In the genomic region with DNA sequence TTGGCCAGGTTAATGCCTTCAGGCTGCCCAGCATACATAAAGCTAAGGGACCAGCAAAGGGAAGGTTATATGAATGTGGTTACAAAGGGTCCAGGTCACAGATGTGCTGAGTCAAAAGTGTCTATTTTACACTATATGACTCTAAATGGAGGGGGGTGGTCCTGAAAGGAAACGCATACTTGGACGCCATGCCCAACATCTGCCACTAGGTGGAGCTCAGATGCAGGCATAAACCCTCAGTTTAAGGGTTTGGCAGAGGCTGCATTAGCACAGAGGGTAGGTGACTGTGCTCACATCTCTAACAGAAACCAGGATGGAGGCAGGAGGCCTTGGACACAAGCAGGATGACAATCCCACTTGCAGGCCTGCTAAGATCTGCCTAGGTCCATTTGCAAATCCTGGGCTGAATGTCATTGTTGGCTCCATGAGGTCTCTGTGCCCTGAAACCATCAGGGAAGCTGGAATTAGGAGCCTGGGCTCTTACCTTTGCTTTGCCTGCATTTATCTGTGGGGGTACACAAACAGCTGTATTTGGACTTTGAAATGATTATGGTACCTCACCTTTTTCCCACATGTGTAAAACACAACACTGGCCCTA, we compare ENCODE assay signal across 8 cellular contexts. TPM values are rescaled to one million over a fixed set of nuclear protein-coding genes. Genes with fewer than 3 reads are reported as not detected.
A peak's percentile ranks its signal among the peaks of the same experiment; 100 is the strongest.
DNase-seq lines count a peak whose midpoint lies in the region; ATAC-seq, FAIRE-seq and TF ChIP-seq lines count a peak whose summit lies in the region.

No MANE protein-coding gene starts in this region.

- H3K27me3 ChIP-seq in HepG2 (ENCODE audit: control insufficient read depth in 1 of 2, insufficient read depth in 2 of 2, low read length in 2 of 2), result peaks cover 2 to 4% of the 10 kb centered on the region in 2 experiments; a peak in 2 of 5 replicates

- no peaks in the 10 kb centered on the region for H3K79me2 ChIP-seq in HepG2 (ENCODE audit: insufficient read depth, low read length)

- H3K4me2 ChIP-seq in HepG2 (ENCODE audit: low read depth, low read length), result no peak overlapping the region

- H3K4me3 ChIP-seq in HepG2 (replicated peaks in 1 of 3; ENCODE audit: insufficient read depth in 1 of 3, low read depth in 2 of 3, low read length in 3 of 3), result no peak overlapping the region

- intact Hi-C loops in HepG2 (cut with micrococcal nuclease; ENCODE audit: unreplicated experiment), result loop anchor here (1.0 to 10.0 kb wide), 5 partner anchors 253 to 1301 kb away; no protein-coding TSS in a partner anchor

- in situ Hi-C loops in HepG2 (cut with HindIII; ENCODE audit: extremely low pct_ligation_motif_present, low pct_unique_long_range_greater_than_20kb), result loop anchor here (10.0 to 25.0 kb wide), 2 partner anchors 632 to 1304 kb away; no protein-coding TSS in a partner anchor

- ATAC-seq in HG02759 (IDR thresholded peaks at IDR 0.05; ENCODE audit: unreplicated experiment) (peak; percentile 79), HepG2 (peak; percentile 81), HG02870 (IDR thresholded peaks at IDR 0.05; ENCODE audit: unreplicated experiment) (no peak)

- H2AFZ ChIP-seq in HepG2 (ENCODE audit: low read length), result no peak overlapping the region

- no peaks in the 10 kb centered on the region for H4K20me1 ChIP-seq in HepG2 (ENCODE audit: insufficient read depth, low read length)

- FAIRE-seq in HepG2 (lab: Jason Lieb, UNC), result peak; percentile 86

- no peak for TF ChIP-seq POLR2A in HepG2 (IDR thresholded peaks at IDR 0.05; ENCODE audit: insufficient read depth in 1 of 2, low read depth in 2 of 2, low read length in 2 of 2)

- no peak overlapping the region for H3K9ac ChIP-seq in HepG2 (ENCODE audit: insufficient read depth, low read depth, low read length)

- no peaks in the 10 kb centered on the region for H3K9me3 ChIP-seq in HepG2 (ENCODE audit: low read length)

- H3K4me1 ChIP-seq in HepG2 (ENCODE audit: insufficient read depth, low read length), result peaks cover 9% of the 10 kb centered on the region; the same call in 1 of the 2 replicates

- peak; percentile 81 for TF ChIP-seq RAD21 in HepG2 (CRISPR knock-in tag; IDR thresholded peaks at IDR 0.05)

- TF ChIP-seq CTCF in HepG2 (CRISPR knock-in tag; IDR thresholded peaks at IDR 0.05), result peak; percentile 95

- no peak for TF ChIP-seq EP300 in HepG2 (IDR thresholded peaks at IDR 0.05; ENCODE audit: low read depth in 2 of 2, low read length in 2 of 2)
- no peak for TF ChIP-seq EP300 in HepG2 (CRISPR knock-in tag; IDR thresholded peaks at IDR 0.05; ENCODE audit: borderline replicate concordance)

- CTCF ChIA-PET in HepG2 (lab: Yijun Ruan, JAX; ENCODE audit: low intra/inter-chr PET ratio, low total read pairs), result interaction anchor here (0.7 to 1.8 kb wide), 4 partner anchors 253 to 1301 kb away, joined by 3 to 16 read pairs (median 4); no protein-coding TSS in a partner anchor

- BruUV-seq in HepG2 (replicated peaks; lab: Mats Ljungman, UMichigan), result no TSS peak

- no peak overlapping the region for H3K27ac ChIP-seq in HepG2 (ENCODE audit: extremely low read length, insufficient read depth, low read length)

- H3K36me3 ChIP-seq in HepG2 (replicated peaks in 1 of 2; ENCODE audit: control insufficient read depth in 1 of 2, insufficient read depth in 2 of 2, low read length in 2 of 2), result no peaks in the 10 kb centered on the region

- 0% methylated on average over 2 of the region's 2 CpGs for WGBS in HepG2 (ENCODE audit: low lambda C conversion rate)

- DNase-seq in GM03348 (ENCODE audit: low spot score) (peak; percentile 81), NCI-H2227 treated with DMSO at 0.1 percent for 48 hours (lab: John Stamatoyannopoulos, UW) (peak; percentile 31), cerebellar cortex (ENCODE audit: low spot score) (peak; percentile 89), HepG2 (ENCODE audit: low spot score) (peak; percentile 50)
- DNase-seq in activated CD4-positive, CD25-positive, alpha-beta regulatory T cell treated with anti-CD3 and anti-CD28 coated beads, Interleukin-2, amount 50 U/mL, for 72 hours, result peak; percentile 62
- peak; percentile 12 to 39 (median 13) for DNase-seq in stimulated activated CD4-positive, alpha-beta T cell treated with anti-CD3 and anti-CD28 coated beads, TNF-alpha, amount 100 ng/mL, for 1 hour (ENCODE audit: low read depth in 3 of 3, low spot score in 1 of 3)

- POLR2A ChIA-PET in HepG2 (lab: Yijun Ruan, JAX), result no interaction called here

TF ChIP-seq in HepG2, 621 proteins besides CTCF, POLR2A, EP300 and RAD21 (continues in another document):
- TF ChIP-seq AKAP8 (CRISPR knock-in tag; IDR thresholded peaks at IDR 0.05) (no peak), SALL1 (CRISPR knock-in tag; IDR thresholded peaks at IDR 0.05) (0 out of 2 replicates have a peak, but pooled peaks have one; percentile 16), ARNT2 (CRISPR knock-in tag; IDR thresholded peaks at IDR 0.05; ENCODE audit: low read depth) (no peak), ZNF253 (CRISPR knock-in tag; IDR thresholded peaks at IDR 0.05; ENCODE audit: borderline replicate concordance) (no peak), ZBTB1 (CRISPR knock-in tag; IDR thresholded peaks at IDR 0.05; ENCODE audit: borderline replicate concordance) (no peak), TEAD3 (CRISPR knock-in tag; optimal IDR thresholded peaks at IDR 0.05; ENCODE audit: borderline replicate concordance) (peak; percentile 65), ZNF878 (CRISPR knock-in tag; IDR thresholded peaks at IDR 0.05) (no peak), ZNF703 (CRISPR knock-in tag; IDR thresholded peaks at IDR 0.05; ENCODE audit: borderline replicate concordance) (no peak), SOX13 (IDR thresholded peaks at IDR 0.05) (no peak), SOX13 (CRISPR knock-in tag; conservative IDR thresholded peaks at IDR 0.05 in 1 of 2, IDR thresholded peaks at IDR 0.05 in 1 of 2) (no peak), KLF6 (CRISPR knock-in tag; IDR thresholded peaks at IDR 0.05) (no peak), HES4 (CRISPR knock-in tag; IDR thresholded peaks at IDR 0.05; ENCODE audit: borderline replicate concordance) (no peak), TBX2 (CRISPR knock-in tag; IDR thresholded peaks at IDR 0.05; ENCODE audit: borderline replicate concordance) (0 out of 2 replicates have a peak, but pooled peaks have one; percentile 21), PITX1 (CRISPR knock-in tag; IDR thresholded peaks at IDR 0.05) (0 out of 2 replicates have a peak, but pooled peaks have one; percentile 15), XRCC5 (optimal IDR thresholded peaks at IDR 0.05; ENCODE audit: low read length) (peak; percentile 59), ZNF343 (CRISPR knock-in tag; IDR thresholded peaks at IDR 0.05) (no peak), STAG1 (CRISPR knock-in tag; IDR thresholded peaks at IDR 0.05) (peak; percentile 95), REPIN1 (CRISPR knock-in tag; IDR thresholded peaks at IDR 0.05; ENCODE audit: borderline replicate concordance, low read depth) (no peak)
- TF ChIP-seq, protein P1, sequence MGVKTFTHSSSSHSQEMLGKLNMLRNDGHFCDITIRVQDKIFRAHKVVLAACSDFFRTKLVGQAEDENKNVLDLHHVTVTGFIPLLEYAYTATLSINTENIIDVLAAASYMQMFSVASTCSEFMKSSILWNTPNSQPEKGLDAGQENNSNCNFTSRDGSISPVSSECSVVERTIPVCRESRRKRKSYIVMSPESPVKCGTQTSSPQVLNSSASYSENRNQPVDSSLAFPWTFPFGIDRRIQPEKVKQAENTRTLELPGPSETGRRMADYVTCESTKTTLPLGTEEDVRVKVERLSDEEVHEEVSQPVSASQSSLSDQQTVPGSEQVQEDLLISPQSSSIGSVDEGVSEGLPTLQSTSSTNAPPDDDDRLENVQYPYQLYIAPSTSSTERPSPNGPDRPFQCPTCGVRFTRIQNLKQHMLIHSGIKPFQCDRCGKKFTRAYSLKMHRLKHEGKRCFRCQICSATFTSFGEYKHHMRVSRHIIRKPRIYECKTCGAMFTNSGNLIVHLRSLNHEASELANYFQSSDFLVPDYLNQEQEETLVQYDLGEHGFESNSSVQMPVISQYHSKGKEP (CRISPR knock-in tag; IDR thresholded peaks at IDR 0.05), result no peak
- TF ChIP-seq, protein P2, sequence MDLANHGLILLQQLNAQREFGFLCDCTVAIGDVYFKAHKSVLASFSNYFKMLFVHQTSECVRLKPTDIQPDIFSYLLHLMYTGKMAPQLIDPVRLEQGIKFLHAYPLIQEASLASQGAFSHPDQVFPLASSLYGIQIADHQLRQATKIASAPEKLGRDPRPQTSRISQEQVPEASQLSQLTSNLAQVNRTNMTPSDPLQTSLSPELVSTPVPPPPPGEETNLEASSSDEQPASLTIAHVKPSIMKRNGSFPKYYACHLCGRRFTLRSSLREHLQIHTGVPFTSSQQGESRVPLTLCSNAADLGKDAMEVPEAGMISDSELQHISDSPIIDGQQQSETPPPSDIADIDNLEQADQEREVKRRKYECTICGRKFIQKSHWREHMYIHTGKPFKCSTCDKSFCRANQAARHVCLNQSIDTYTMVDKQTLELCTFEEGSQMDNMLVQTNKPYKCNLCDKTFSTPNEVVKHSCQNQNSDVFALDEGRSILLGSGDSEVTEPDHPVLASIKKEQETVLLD (CRISPR knock-in tag; IDR thresholded peaks at IDR 0.05; ENCODE audit: low read depth), result no peak

RNA-seq across cellular contexts. Expression of a gene that starts 55.8 kb away (rescaled TPM):
- 13.2 and 16.5 TPM in 2 replicates for total RNA-seq in HepG2 (2016; rRNA removed; fragmentation: Illumina TruSeq; extraction: Trizol)
- 3.2 and 3.4 TPM in 2 replicates for total RNA-seq in HepG2 (2016; cell fraction: cytosol; rRNA removed; fragmentation: Illumina TruSeq; extraction: Trizol; ENCODE audit: low read depth)
- total RNA-seq in HepG2 (2016; cell fraction: insoluble cytoplasmic fraction; rRNA removed; fragmentation: Illumina TruSeq; extraction: Trizol), result 13.8 and 14.0 TPM in 2 replicates
- total RNA-seq in HepG2 (2016; cell fraction: membrane; rRNA removed; fragmentation: Illumina TruSeq; extraction: Trizol), result 9.6 and 9.9 TPM in 2 replicates
- total RNA-seq in HepG2 (2016; cell fraction: nucleus; rRNA removed; fragmentation: Illumina TruSeq; extraction: Trizol), result 16.1 and 19.4 TPM in 2 replicates
- polyA plus RNA-seq in HepG2 (2011; rRNA removed), result 14.9 and 15.4 TPM in 2 replicates
- polyA plus RNA-seq in HepG2 (2011; cell fraction: cytosol; rRNA removed), result 6.3 and 9.1 TPM in 2 replicates
- 19.1 and 31.2 TPM in 2 replicates for polyA plus RNA-seq in HepG2 (2011; cell fraction: nucleus; rRNA removed)
- 12.2 and 13.7 TPM in 2 replicates for polyA plus RNA-seq in HepG2 (2012)
- 2.8 and 4.0 TPM in 2 replicates for polyA plus RNA-seq in HepG2 (2016; cell fraction: cytosol; fragmentation: Illumina TruSeq; extraction: Trizol; ENCODE audit: low read depth)
- 12.8 and 13.5 TPM in 2 replicates for polyA plus RNA-seq in HepG2 (2016; cell fraction: insoluble cytoplasmic fraction; fragmentation: Illumina TruSeq; extraction: Trizol; ENCODE audit: low read depth)
- 6.7 and 7.0 TPM in 2 replicates for polyA plus RNA-seq in HepG2 (2016; cell fraction: membrane; fragmentation: Illumina TruSeq; extraction: Trizol; ENCODE audit: low read depth)
- 39.5 and 40.4 TPM in 2 replicates for polyA plus RNA-seq in HepG2 (2016; cell fraction: nucleus; fragmentation: Illumina TruSeq; extraction: Trizol; ENCODE audit: insufficient read depth, low read depth)
- 12.0 and 16.1 TPM in 2 replicates for polyA minus RNA-seq in HepG2 (2011; rRNA and poly(A)+ RNA removed; ENCODE audit: low replicate concordance)
- 9.0 and 10.0 TPM in 2 replicates for polyA minus RNA-seq in HepG2 (2011; cell fraction: cytosol; rRNA and poly(A)+ RNA removed)
- polyA minus RNA-seq in HepG2 (2011; cell fraction: nucleus; rRNA and poly(A)+ RNA removed), result 27.0 and 37.2 TPM in 2 replicates

Comparison
In these comparisons a context has a peak if more than half of its experiments do, and no peak if none do; other contexts are left out.
1. DNase-seq: peak in every context shown above with its lines; median percentile 89 in cerebellar cortex; 81 in GM03348; 62 in activated CD4-positive, CD25-positive, alpha-beta regulatory T cell treated with anti-CD3 and anti-CD28 coated beads, Interleukin-2, amount 50 U/mL, for 72 hours; 50 in HepG2; 31 in NCI-H2227 treated with DMSO at 0.1 percent for 48 hours; 13 in stimulated activated CD4-positive, alpha-beta T cell treated with anti-CD3 and anti-CD28 coated beads, TNF-alpha, amount 100 ng/mL, for 1 hour.